Comparison of ENCODE assay signal across 1 cellular context in genomic region chr13:48043789-48044503, GRCh38.
TF ChIP-seq lines count a peak whose summit lies in the region.

No MANE protein-coding gene starts in this region.

TF ChIP-seq in WTC11, 78 proteins besides CTCF, POLR2A, EP300 and RAD21 (continued from another document):
- no peak for TF ChIP-seq AR (CRISPR knock-in tag; IDR thresholded peaks at IDR 0.05)
- no peak for TF ChIP-seq ZBTB43 (CRISPR knock-in tag; IDR thresholded peaks at IDR 0.05)
- TF ChIP-seq FOXJ3 (CRISPR knock-in tag; IDR thresholded peaks at IDR 0.05; ENCODE audit: borderline replicate concordance): no peak
